24 cellular contexts compared by ENCODE assay signal in genomic region chr4:6338951-6339817, GRCh38.
"Had no signal": no experiment of that assay in that cellular context is flagged by ENCODE, and none has a peak within 500 bp of the region (broad histone marks: within the 10 kb centered on the region; RNA-seq: fewer than 3 reads in every experiment).

No MANE protein-coding gene starts in this region.

- H3K4me1 Mint-ChIP-seq: mesothelial cell of epicardium had no signal

- H3K36me3 Mint-ChIP-seq: activated naive CD4-positive, alpha-beta T cell treated with anti-CD3 and anti-CD28 coated beads, Interleukin-2, amount 10 ng/mL, durations not matched to agents 7 days and 5 days; mesothelial cell of epicardium; T-cell had no signal

- H3K27ac ChIP-seq: epithelial cell of prostate, hepatocyte, psoas muscle, right lobe of liver, thyroid gland had no signal

- H3K9me3 ChIP-seq: psoas muscle, right lobe of liver, thyroid gland had no signal

- H3K4me1 ChIP-seq: psoas muscle, right lobe of liver, thyroid gland had no signal

- FAIRE-seq: bronchial epithelial cell, colon had no signal

- H3K36me3 ChIP-seq: right lobe of liver, thyroid gland had no signal

- H3K9me3 Mint-ChIP-seq: activated CD4-positive, alpha-beta T cell treated with anti-CD3 and anti-CD28 coated beads, Interleukin-2, amount 10 ng/mL, durations not matched to agents 7 days and 5 days; activated naive CD8-positive, alpha-beta T cell treated with anti-CD3 and anti-CD28 coated beads, Interleukin-2, amount 50 U/mL, for 24 hours; activated T-cell treated with anti-CD3 and anti-CD28 coated beads, Interleukin-2, amount 50 U/mL, for 4 hours; mesothelial cell of epicardium; nephron progenitor cell; T-cell had no signal

- H3K4me3 Mint-ChIP-seq: activated CD4-positive, alpha-beta T cell treated with anti-CD3 and anti-CD28 coated beads, Interleukin-2, amount 10 ng/mL, durations not matched to agents 7 days and 5 days; activated naive CD4-positive, alpha-beta T cell treated with anti-CD3 and anti-CD28 coated beads, Interleukin-2, amount 10 ng/mL, durations not matched to agents 7 days and 5 days; activated naive CD8-positive, alpha-beta T cell treated with anti-CD3 and anti-CD28 coated beads, Interleukin-2, amount 50 U/mL, for 24 hours; endodermal cell; mesothelial cell of epicardium; nephron progenitor cell had no signal

- H3K27me3 ChIP-seq: dorsolateral prefrontal cortex, right lobe of liver, thyroid gland had no signal

- H3K79me2 ChIP-seq: hepatocyte had no signal

- H3K4me3 ChIP-seq: dorsolateral prefrontal cortex, hepatocyte, psoas muscle, right lobe of liver, smooth muscle cell, thyroid gland had no signal

- H3K27ac Mint-ChIP-seq: activated CD4-positive, alpha-beta T cell treated with anti-CD3 and anti-CD28 coated beads, Interleukin-2, amount 10 ng/mL, durations not matched to agents 7 days and 5 days; activated naive CD4-positive, alpha-beta T cell treated with anti-CD3 and anti-CD28 coated beads, Interleukin-2, amount 10 ng/mL, durations not matched to agents 7 days and 5 days; activated naive CD8-positive, alpha-beta T cell treated with anti-CD3 and anti-CD28 coated beads, Interleukin-2, amount 50 U/mL, for 24 hours; endodermal cell; mesothelial cell of epicardium; nephron progenitor cell had no signal

- DNase-seq: activated CD8-positive, alpha-beta memory T cell treated with anti-CD3 and anti-CD28 coated beads, Interleukin-2, amount 50 U/mL, for 4 hours; activated naive CD8-positive, alpha-beta T cell treated with anti-CD3 and anti-CD28 coated beads, Interleukin-2, amount 50 U/mL, for 24 hours; activated T-cell treated with anti-CD3 and anti-CD28 coated beads, Interleukin-2, amount 50 U/mL, for 4 hours; anterior cingulate cortex; endodermal cell; foreskin fibroblast; islet precursor cell; nephron progenitor cell; stimulated activated CD4-positive, alpha-beta T cell treated with anti-CD3 and anti-CD28 coated beads, Interleukin-4, amount 100 ng/mL, for 4 hours; stimulated activated naive CD4-positive, alpha-beta T cell; thyroid gland had no signal

- ATAC-seq: activated naive CD8-positive, alpha-beta T cell treated with anti-CD3 and anti-CD28 coated beads, Interleukin-2, amount 50 U/mL, for 24 hours; activated T-cell treated with anti-CD3 and anti-CD28 coated beads, Interleukin-2, amount 50 U/mL, for 4 hours; left lobe of liver; psoas muscle had no signal

- H2AFZ ChIP-seq: hepatocyte had no signal

- H3K4me2 ChIP-seq: hepatocyte, smooth muscle cell had no signal
